9 cellular contexts compared by ENCODE assay signal in the genomic region with DNA sequence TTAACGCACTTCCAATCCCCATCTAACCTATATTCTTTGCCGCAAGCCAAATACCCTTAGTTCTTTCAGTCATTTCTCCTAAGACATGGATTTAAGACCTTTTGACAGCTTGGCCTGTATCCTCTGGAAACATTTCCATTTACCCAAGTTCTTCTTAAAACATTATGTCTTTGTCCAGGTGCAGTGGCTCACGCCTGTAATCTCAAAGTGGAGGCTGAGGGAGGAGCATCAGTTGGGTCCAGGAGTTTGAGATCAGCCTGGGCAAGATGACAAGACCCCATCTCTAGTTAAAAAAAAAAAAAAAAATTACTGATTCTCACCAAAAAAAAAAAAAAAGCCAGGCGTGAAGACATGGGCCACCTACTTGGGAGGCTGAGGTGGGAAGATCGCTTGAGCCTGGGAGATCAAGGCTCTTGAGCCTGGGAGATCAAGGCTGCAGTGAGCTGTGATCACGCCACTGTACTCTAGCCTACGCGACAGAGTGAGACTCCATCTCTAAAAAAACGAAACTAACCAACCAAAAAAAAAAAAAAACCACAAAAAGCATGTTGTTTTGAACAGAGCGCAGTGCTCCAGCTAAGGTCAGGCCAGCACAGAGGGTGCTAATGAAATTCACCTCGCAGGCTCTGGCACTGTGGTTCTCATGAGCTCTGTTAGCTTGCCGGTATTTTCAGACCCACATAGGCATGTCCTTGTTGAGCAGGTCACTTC. TPM values are rescaled to one million over a fixed set of nuclear protein-coding genes. Genes with fewer than 3 reads are reported as not detected.
DNase-seq lines count a peak whose midpoint lies in the region; ATAC-seq lines count a peak whose summit lies in the region.
"Had no signal": no experiment of that assay in that cellular context is flagged by ENCODE, and none has a peak within 500 bp of the region (broad histone marks: within the 10 kb centered on the region; RNA-seq: fewer than 3 reads in every experiment).

No MANE protein-coding gene starts in this region.

- H3K27ac ChIP-seq in HUES6 (ENCODE audit: low read depth, low read length) (peak overlapping the region; percentile 58; the same call in 1 of the 2 replicates), epithelial cell of prostate (peak overlapping the region; percentile 89), skin epidermis (peak overlapping the region in 20 of 21 experiments; percentile 44 to 96 (median 82))
- H3K27ac ChIP-seq: SK-N-MC had no signal

- H3K36me3 Mint-ChIP-seq in activated CD4-positive, alpha-beta memory T cell treated with anti-CD3 and anti-CD28 coated beads for 36 hours = no peaks in the 10 kb centered on the region

- H3K9ac ChIP-seq in HUES6 (ENCODE audit: low read length) = peak overlapping the region; percentile 70

- peak overlapping the region; percentile 68 for H3K27ac Mint-ChIP-seq in activated CD4-positive, alpha-beta memory T cell treated with anti-CD3 and anti-CD28 coated beads for 36 hours

- intact Hi-C loops in activated CD4-positive, alpha-beta memory T cell treated with anti-CD3 and anti-CD28 coated beads for 36 hours (cut with micrococcal nuclease) = loop anchor here (1.0 to 5.0 kb wide), 6 partner anchors 36 to 462 kb away; a partner anchor contains a TSS

- H3K4me3 Mint-ChIP-seq in activated CD4-positive, alpha-beta memory T cell treated with anti-CD3 and anti-CD28 coated beads for 36 hours = peak overlapping the region; percentile 24

- no peaks in the 10 kb centered on the region for H3K27me3 ChIP-seq in HUES6 (ENCODE audit: control insufficient read depth, insufficient read depth, low read length)

- no peaks in the 10 kb centered on the region for H3K27me3 Mint-ChIP-seq in activated CD4-positive, alpha-beta memory T cell treated with anti-CD3 and anti-CD28 coated beads for 36 hours

- ATAC-seq in GM19035 (IDR thresholded peaks at IDR 0.05; ENCODE audit: unreplicated experiment) = peak; percentile 28

- DNase-seq in activated CD4-positive, alpha-beta memory T cell treated with anti-CD3 and anti-CD28 coated beads for 36 hours = peak; percentile 66
- no peak for DNase-seq in epithelial cell of prostate (ENCODE audit: low read depth, low spot score)
- no peak for DNase-seq in NCI-H187 (lab: John Stamatoyannopoulos, UW)
- DNase-seq in NCI-H2227 treated with DMSO at 0.1 percent for 48 hours (lab: John Stamatoyannopoulos, UW) = no peak
- DNase-seq in GM03348 (ENCODE audit: low spot score) = no peak

- peaks cover 57% of the 10 kb centered on the region for H3K4me1 ChIP-seq in HUES6 (ENCODE audit: control insufficient read depth, insufficient read depth, low read length)

- H3K9me3 ChIP-seq in HUES6 (ENCODE audit: control insufficient read depth, insufficient read depth, low read depth, low read length) = no peaks in the 10 kb centered on the region

- POLR2A ChIA-PET in activated CD4-positive, alpha-beta memory T cell treated with anti-CD3 and anti-CD28 coated beads for 36 hours (lab: Charles Lee) = interaction anchor here (0.7 to 4.7 kb wide), 6 partner anchors 12 to 651 kb away, joined by 3 to 24 read pairs (median 5); a partner anchor contains a TSS

- H3K9me3 Mint-ChIP-seq in activated CD4-positive, alpha-beta memory T cell treated with anti-CD3 and anti-CD28 coated beads for 36 hours = no peaks in the 10 kb centered on the region

- H3K4me3 ChIP-seq in HUES6 (ENCODE audit: low read depth, low read length) (no peak overlapping the region; the same call in 1 of the 2 replicates), skin epidermis (peak overlapping the region in 1 of 7 experiments; percentile 4)
- H3K4me3 ChIP-seq: SK-N-MC had no signal

- H3K4me1 Mint-ChIP-seq in activated CD4-positive, alpha-beta memory T cell treated with anti-CD3 and anti-CD28 coated beads for 36 hours (ENCODE audit: low read depth) = peaks cover 68% of the 10 kb centered on the region

- CTCF ChIA-PET in activated CD4-positive, alpha-beta memory T cell treated with anti-CD3 and anti-CD28 coated beads for 36 hours (lab: Charles Lee) = interaction anchor here (1.1 to 21.5 kb wide), 6 partner anchors 11 to 156 kb away, joined by 3 to 1370 read pairs (median 6); a partner anchor contains a TSS

- H3K36me3 ChIP-seq in HUES6 (ENCODE audit: control insufficient read depth, insufficient read depth, low read length) = no peaks in the 10 kb centered on the region

RNA-seq across cellular contexts. Expression of a gene that starts 36.0 kb away (rescaled TPM):
- total RNA-seq in activated CD4-positive, alpha-beta memory T cell treated with anti-CD3 and anti-CD28 coated beads for 36 hours = 1 to 10 TPM; 4.4 to 4.5 TPM

RNA-seq across cellular contexts. Expression of a gene that starts 57.8 kb away (rescaled TPM):
- 10 to 100 TPM in 1 of 2 experiments, 1 to 10 TPM in 1; 9.8 to 10.1 TPM for total RNA-seq in activated CD4-positive, alpha-beta memory T cell treated with anti-CD3 and anti-CD28 coated beads for 36 hours
